In genomic region chr17:39199673-39199985, GRCh38 we compare ENCODE assay signal across 9 cellular contexts. TPM values are rescaled to one million over a fixed set of nuclear protein-coding genes. Genes with fewer than 3 reads are reported as not detected.
DNase-seq lines count a peak whose midpoint lies in the region; ATAC-seq, FAIRE-seq and TF ChIP-seq lines count a peak whose summit lies in the region.
"Had no signal": no experiment of that assay in that cellular context is flagged by ENCODE, and none has a peak within 500 bp of the region (broad histone marks: within the 10 kb centered on the region; RNA-seq: fewer than 3 reads in every experiment).

No MANE protein-coding gene starts in this region.

- no peaks in the 10 kb centered on the region for H3K9me3 Mint-ChIP-seq in CD4-positive, CD25-positive, alpha-beta regulatory T cell

- intact Hi-C loops in HCT116 (cut with micrococcal nuclease) (no loop called here), kidney (cut with DNase I) (no loop called here)

- TF ChIP-seq RAD21 in HCT116 (IDR thresholded peaks at IDR 0.05; ENCODE audit: low read depth): no peak

- peaks cover 63% of the 10 kb centered on the region for H3K4me1 ChIP-seq in CD4-positive, CD25-positive, alpha-beta regulatory T cell (ENCODE audit: control insufficient read depth, insufficient read depth, low read length, poor library complexity, severe bottlenecking)
- H3K4me1 ChIP-seq in HCT116 (ENCODE audit: control insufficient read depth in 1 of 2, insufficient read depth in 2 of 2, low read length in 2 of 2) (peaks cover 24 to 54% of the 10 kb centered on the region in 2 experiments), adipocyte (ENCODE audit: control insufficient read depth, insufficient read depth, low read length) (peaks cover 45% of the 10 kb centered on the region), kidney (ENCODE audit: control insufficient read depth in 1 of 2, insufficient read depth in 1 of 2, low read depth in 1 of 2, low read length in 2 of 2) (peaks cover 9 to 15% of the 10 kb centered on the region in 2 donors)

- FAIRE-seq in kidney (lab: Jason Lieb, UNC): no peak

- H3K9me3 ChIP-seq in CD4-positive, CD25-positive, alpha-beta regulatory T cell (ENCODE audit: control insufficient read depth in 2 of 2, low read length in 2 of 2): no peaks in the 10 kb centered on the region
- no peaks in the 10 kb centered on the region for H3K9me3 ChIP-seq in HCT116 (ENCODE audit: control insufficient read depth in 1 of 2, insufficient read depth in 1 of 2, low read depth in 1 of 2, low read length in 2 of 2)
- H3K9me3 ChIP-seq in adipocyte (ENCODE audit: control insufficient read depth, low read length): no peaks in the 10 kb centered on the region
- H3K9me3 ChIP-seq in kidney (ENCODE audit: control insufficient read depth in 1 of 2, low read length in 2 of 2): no peaks in the 10 kb centered on the region

- no peak for TF ChIP-seq CTCF in HCT116 (IDR thresholded peaks at IDR 0.05 in 2 of 3, conservative IDR thresholded peaks at IDR 0.05 in 1 of 3; ENCODE audit: borderline replicate concordance in 1 of 3, insufficient read depth in 1 of 3, low read depth in 2 of 3, low read length in 2 of 3)
- no peak for TF ChIP-seq CTCF in kidney (IDR thresholded peaks at IDR 0.05; ENCODE audit: borderline replicate concordance, extremely low read depth, insufficient read depth)

- peak overlapping the region; percentile 91 for H2AFZ ChIP-seq in HCT116 (ENCODE audit: low read depth, low read length, poor library complexity, severe bottlenecking)

- H3K4me2 ChIP-seq in HCT116 (ENCODE audit: low read length): peak overlapping the region; percentile 88

- peak; percentile 18 to 24 for ATAC-seq in CD4-positive, CD25-positive, alpha-beta regulatory T cell (ENCODE audit: low read depth in 2 of 2)
- peak; percentile 20 for ATAC-seq in HCT116

- H3K27ac ChIP-seq in CD4-positive, CD25-positive, alpha-beta regulatory T cell (ENCODE audit: insufficient read depth, low read length, poor library complexity, severe bottlenecking): peak overlapping the region; percentile 99
- H3K27ac ChIP-seq in HCT116 (ENCODE audit: low read depth, low read length) (peak overlapping the region; percentile 93), kidney (ENCODE audit: low read depth in 2 of 2, low read length in 2 of 2) (peak overlapping the region; percentile 99 to 100), temporal lobe (ENCODE audit: low read depth, low read length) (peak overlapping the region; percentile 97)

- CTCF ChIA-PET in HCT116 (lab: Charles Lee): interaction anchor here (0.7 to 1.5 kb wide), 13 partner anchors 9 to 424 kb away, joined by 3 to 16 read pairs (median 3); no protein-coding TSS in a partner anchor

- BruUV-seq in HCT116 (replicated peaks; lab: Mats Ljungman, UMichigan): TSS peak; percentile 87

- H4K20me1 ChIP-seq in HCT116 (ENCODE audit: insufficient read depth): peaks cover 18% of the 10 kb centered on the region; the same call in 1 of the 2 replicates

- H3K27ac Mint-ChIP-seq in CD4-positive, CD25-positive, alpha-beta regulatory T cell: peak overlapping the region; percentile 98 to 100 (median 99)

- POLR2A ChIA-PET in HCT116 (lab: Charles Lee): interaction anchor here (0.6 to 1.8 kb wide), 18 partner anchors 9 to 642 kb away, joined by 3 to 16 read pairs (median 5); no protein-coding TSS in a partner anchor

- peaks cover 29% of the 10 kb centered on the region for H3K36me3 ChIP-seq in CD4-positive, CD25-positive, alpha-beta regulatory T cell (ENCODE audit: control insufficient read depth, insufficient read depth, low read length)
- peaks cover 31 to 37% of the 10 kb centered on the region in 2 experiments for H3K36me3 ChIP-seq in HCT116 (ENCODE audit: control insufficient read depth in 1 of 2, insufficient read depth in 2 of 2, low read length in 2 of 2)
- peaks cover 33% of the 10 kb centered on the region for H3K36me3 ChIP-seq in adipocyte (ENCODE audit: control insufficient read depth, insufficient read depth, low read length, severe bottlenecking)
- H3K36me3 ChIP-seq in kidney (ENCODE audit: control insufficient read depth in 1 of 2, insufficient read depth in 2 of 2, low read length in 2 of 2): peaks cover 27 to 30% of the 10 kb centered on the region in 2 donors

- peak overlapping the region; percentile 89 to 97 (median 95) for H3K4me3 Mint-ChIP-seq in CD4-positive, CD25-positive, alpha-beta regulatory T cell

- H3K4me1 Mint-ChIP-seq in CD4-positive, CD25-positive, alpha-beta regulatory T cell: peaks cover 13 to 73% (median 38%) of the 10 kb centered on the region in 4 donors

- no peaks in the 10 kb centered on the region for H3K27me3 ChIP-seq in CD4-positive, CD25-positive, alpha-beta regulatory T cell (ENCODE audit: control insufficient read depth, insufficient read depth, low read length)
- H3K27me3 ChIP-seq in HCT116 (ENCODE audit: insufficient read depth, low read length) (no peaks in the 10 kb centered on the region), adipocyte (replicated peaks; ENCODE audit: control insufficient read depth, insufficient read depth, low read length) (no peaks in the 10 kb centered on the region)

- H3K27me3 Mint-ChIP-seq in CD4-positive, CD25-positive, alpha-beta regulatory T cell: peaks cover 7% of the 10 kb centered on the region

- H3K9ac ChIP-seq in HCT116 (ENCODE audit: low read length) (peak overlapping the region; percentile 99), adipocyte (ENCODE audit: low read length) (peak overlapping the region; percentile 100), kidney (ENCODE audit: low read length in 2 of 2) (peak overlapping the region; percentile 61 to 95)

- H3K4me3 ChIP-seq in CD4-positive, CD25-positive, alpha-beta regulatory T cell (ENCODE audit: low read depth, low read length): peak overlapping the region; percentile 99
- peak overlapping the region; percentile 66 to 82 for H3K4me3 ChIP-seq in HCT116 (replicated peaks in 1 of 2; ENCODE audit: low read depth in 1 of 2, low read length in 2 of 2)
- H3K4me3 ChIP-seq in adipocyte (ENCODE audit: low read length): peak overlapping the region; percentile 93
- H3K4me3 ChIP-seq in kidney (ENCODE audit: low read length in 2 of 2): peak overlapping the region; percentile 96 to 98

- H3K36me3 Mint-ChIP-seq in CD4-positive, CD25-positive, alpha-beta regulatory T cell: peaks cover 20% of the 10 kb centered on the region

- no peaks in the 10 kb centered on the region for H3K9me2 ChIP-seq in HCT116 (ENCODE audit: insufficient read depth)

- peak; percentile 70 for TF ChIP-seq POLR2A in HCT116 (IDR thresholded peaks at IDR 0.05; ENCODE audit: borderline replicate concordance, extremely low read depth, insufficient read depth, insufficient read length)

- H3K79me2 ChIP-seq in HCT116 (ENCODE audit: insufficient read depth, low read length): peaks cover 42% of the 10 kb centered on the region

- RAD21 ChIA-PET in HCT116 (lab: Charles Lee; ENCODE audit: low non-redundant PET in 1 of 2, low total read pairs in 2 of 2, uncharacterized antibody in 2 of 2, unreplicated experiment in 2 of 2): interaction anchor here (0.6 to 1.0 kb wide), 4 partner anchors 16 to 36 kb away, joined by 5 to 6 read pairs (median 5); no protein-coding TSS in a partner anchor

- DNase-seq in CD4-positive, CD25-positive, alpha-beta regulatory T cell: no peak
- DNase-seq in HCT116 (ENCODE audit: low read depth, low spot score) (no peak), adipocyte (ENCODE audit: low read depth) (no peak), kidney (no peak), NCI-H82 (lab: John Stamatoyannopoulos, UW) (no peak), GOT3 (lab: John Stamatoyannopoulos, UW) (no peak), NCI-H526 treated with DMSO at 0.1 percent for 48 hours (lab: John Stamatoyannopoulos, UW) (no peak)

TF ChIP-seq in HCT116, 20 proteins besides CTCF, POLR2A, EP300 and RAD21:
- TF ChIP-seq SIN3A (IDR thresholded peaks at IDR 0.05; ENCODE audit: low read depth) (peak; percentile 56; the same call in 1 of the 2 replicates), FOSL1 (IDR thresholded peaks at IDR 0.05; ENCODE audit: low read depth) (no peak)

RNA-seq across cellular contexts. Expression of gene RPL19, which starts 0.5 kb away (rescaled TPM):
- 2,336 TPM for total RNA-seq in CD4-positive, CD25-positive, alpha-beta regulatory T cell
- polyA plus RNA-seq in CD4-positive, CD25-positive, alpha-beta regulatory T cell: 1,000 to 10,000 TPM; 2,055 to 3,537 (median 2,931) TPM
- 2,276 TPM for total RNA-seq in HCT116 (2021; ENCODE audit: unreplicated experiment)
- 3,114 and 3,168 TPM in 2 replicates for polyA plus RNA-seq in HCT116 (2012)
- 1,460 TPM for total RNA-seq in kidney
- polyA plus RNA-seq in kidney (ENCODE audit: insufficient read depth, low read depth, low replicate concordance): 2,512 TPM
- 940 TPM for total RNA-seq in temporal lobe

RNA-seq across cellular contexts. Expression of gene CACNB1, which starts 2.2 kb away (rescaled TPM):
- 19.3 TPM for total RNA-seq in CD4-positive, CD25-positive, alpha-beta regulatory T cell
- 1 to 10 TPM in 2 of 4 donors, under 1 TPM in 2; 0.48 to 1.5 (median 0.97) TPM for polyA plus RNA-seq in CD4-positive, CD25-positive, alpha-beta regulatory T cell
- total RNA-seq in HCT116 (2021; ENCODE audit: unreplicated experiment): 13.0 TPM
- 5.4 and 6.5 TPM in 2 replicates for polyA plus RNA-seq in HCT116 (2012)
- 9.9 TPM for total RNA-seq in kidney
- 1.4 TPM for polyA plus RNA-seq in kidney (ENCODE audit: insufficient read depth, low read depth, low replicate concordance)
- 30.2 TPM for total RNA-seq in temporal lobe

RNA-seq across cellular contexts. Expression of gene STAC2, which starts 26.1 kb away (rescaled TPM):
- total RNA-seq in CD4-positive, CD25-positive, alpha-beta regulatory T cell: not detected
- polyA plus RNA-seq in CD4-positive, CD25-positive, alpha-beta regulatory T cell: not detected
- not detected for total RNA-seq in HCT116 (2021; ENCODE audit: unreplicated experiment)
- 0.02 TPM in 1 of 2 replicates, not detected in the other for polyA plus RNA-seq in HCT116 (2012)
- 15.3 TPM for total RNA-seq in kidney
- 18.9 TPM for polyA plus RNA-seq in kidney (ENCODE audit: insufficient read depth, low read depth, low replicate concordance)
- total RNA-seq in temporal lobe: 0.49 TPM
- total RNA-seq: HT1080 had no signal

RNA-seq across cellular contexts. Expression of gene ARL5C, which starts 33.7 kb away (rescaled TPM):
- not detected for total RNA-seq in CD4-positive, CD25-positive, alpha-beta regulatory T cell
- polyA plus RNA-seq in CD4-positive, CD25-positive, alpha-beta regulatory T cell: not detected
- total RNA-seq in HCT116 (2021; ENCODE audit: unreplicated experiment): not detected
- not detected in 2 replicates for polyA plus RNA-seq in HCT116 (2012)
- total RNA-seq in kidney: not detected
- not detected for polyA plus RNA-seq in kidney (ENCODE audit: insufficient read depth, low read depth, low replicate concordance)
- total RNA-seq in temporal lobe: not detected
- total RNA-seq: HT1080 had no signal

RNA-seq across cellular contexts. Expression of gene PLXDC1, which starts 48.2 kb away (rescaled TPM):
- total RNA-seq in CD4-positive, CD25-positive, alpha-beta regulatory T cell: 12.9 TPM
- 1 to 10 TPM in 2 of 4 donors, under 1 TPM in 2; 0.27 to 1.8 (median 1.1) TPM for polyA plus RNA-seq in CD4-positive, CD25-positive, alpha-beta regulatory T cell
- total RNA-seq in HCT116 (2021; ENCODE audit: unreplicated experiment): 1.8 TPM
- polyA plus RNA-seq in HCT116 (2012): 2.7 TPM in 2 replicates
- 11.1 TPM for total RNA-seq in kidney
- 4.5 TPM for polyA plus RNA-seq in kidney (ENCODE audit: insufficient read depth, low read depth, low replicate concordance)
- total RNA-seq in temporal lobe: 7.9 TPM

Comparison
In these comparisons a context has a peak if more than half of its experiments do, and no peak if none do; other contexts are left out.
1. RNA of gene STAC2, which starts 26.1 kb away (total RNA-seq): 15.3 TPM in kidney (single experiment); 0.49 TPM in temporal lobe (single experiment), not detected in CD4-positive, CD25-positive, alpha-beta regulatory T cell (single experiment) and not detected in HCT116 (single experiment); every median in the first group is over 10 times any median in the second.
2. Peak in every context shown above with its lines, with median percentiles within 50 percentile points of each other: H3K27ac ChIP-seq, H3K4me3 ChIP-seq and H3K9ac ChIP-seq.